24 cellular contexts compared by ENCODE assay signal in genomic region chr3:128222771-128223386, GRCh38.
DNase-seq lines count a peak whose midpoint lies in the region; ATAC-seq and TF ChIP-seq lines count a peak whose summit lies in the region.
"Had no signal": no experiment of that assay in that cellular context is flagged by ENCODE, and none has a peak within 500 bp of the region (broad histone marks: within the 10 kb centered on the region; RNA-seq: fewer than 3 reads in every experiment).

No MANE protein-coding gene starts in this region.

- H3K79me2 ChIP-seq in Karpas-422 (ENCODE audit: low read length): peaks cover 24% of the 10 kb centered on the region
- no peaks in the 10 kb centered on the region for H3K79me2 ChIP-seq in hepatocyte

- 0 out of 2 replicates have a peak, but pooled peaks have one; percentile 15 for TF ChIP-seq CTCF in BE2C (IDR thresholded peaks at IDR 0.05; ENCODE audit: low read depth, low read length)
- TF ChIP-seq CTCF in hepatocyte (IDR thresholded peaks at IDR 0.05; ENCODE audit: poor library complexity): no peak

- ATAC-seq in esophagus mucosa (peak; percentile 37), left lobe of liver (no peak)
- ATAC-seq: A549; activated naive CD8-positive, alpha-beta T cell treated with anti-CD3 and anti-CD28 coated beads, Interleukin-2, amount 50 U/mL, for 24 hours; left lung; upper lobe of right lung had no signal

- no peak overlapping the region for H3K4me3 ChIP-seq in BE2C (ENCODE audit: low read depth, low read length)
- no peak overlapping the region for H3K4me3 ChIP-seq in Karpas-422 (ENCODE audit: low read length)
- no peak overlapping the region for H3K4me3 ChIP-seq in effector memory CD4-positive, alpha-beta T cell (ENCODE audit: insufficient read depth, low read depth, low read length, poor library complexity, severe bottlenecking)
- no peak overlapping the region for H3K4me3 ChIP-seq in hepatocyte
- H3K4me3 ChIP-seq: A549, left lung, smooth muscle cell, upper lobe of right lung had no signal

- DNase-seq in BE2C (no peak), Karpas-422 (peak; percentile 50), RPMI7951 (ENCODE audit: low read depth) (peak; percentile 69), left lobe of liver (ENCODE audit: low spot score) (no peak), SK-N-DZ (ENCODE audit: low spot score) (no peak), hepatocyte (ENCODE audit: low spot score) (no peak)
- no peak for DNase-seq in effector memory CD4-positive, alpha-beta T cell
- DNase-seq: activated naive CD4-positive, alpha-beta T cell; activated naive CD8-positive, alpha-beta T cell treated with anti-CD3 and anti-CD28 coated beads, Interleukin-2, amount 50 U/mL, for 24 hours; activated T-cell treated with anti-CD3 and anti-CD28 coated beads, Interleukin-2, amount 50 U/mL, for 24 hours; CD4-positive, alpha-beta memory T cell; cortex of kidney; HCEC 1CT; hypothalamus; left lung; mesendoderm; NCI-H1048; NCI-H446 treated with DMSO at 0.1 percent for 48 hours; SK-N-SH; stimulated activated naive CD4-positive, alpha-beta T cell; upper lobe of right lung had no signal

- no peak overlapping the region for H3K9ac ChIP-seq in Karpas-422 (ENCODE audit: low read length)
- H3K9ac ChIP-seq: SK-N-SH had no signal

- H3K9me2 ChIP-seq in Karpas-422 (replicated peaks; ENCODE audit: insufficient read depth, low read length) (no peaks in the 10 kb centered on the region), hepatocyte (replicated peaks; ENCODE audit: insufficient read depth) (no peaks in the 10 kb centered on the region)
- H3K9me2 ChIP-seq: SK-N-SH had no signal

- peaks cover 8% of the 10 kb centered on the region; the same call in 1 of the 2 replicates for H3K9me3 ChIP-seq in BE2C
- H3K9me3 ChIP-seq in Karpas-422 (ENCODE audit: low read length): peaks cover 11% of the 10 kb centered on the region; the same call in 1 of the 2 replicates
- H3K9me3 ChIP-seq in effector memory CD4-positive, alpha-beta T cell (ENCODE audit: control insufficient read depth, low read length): peaks cover 9% of the 10 kb centered on the region
- H3K9me3 ChIP-seq in hepatocyte (ENCODE audit: low read depth): no peaks in the 10 kb centered on the region
- H3K9me3 ChIP-seq: SK-N-SH had no signal

- H3K27ac ChIP-seq in Karpas-422 (ENCODE audit: low read length): no peak overlapping the region
- no peak overlapping the region for H3K27ac ChIP-seq in effector memory CD4-positive, alpha-beta T cell (ENCODE audit: insufficient read depth, low read length, poor library complexity, severe bottlenecking)
- no peak overlapping the region for H3K27ac ChIP-seq in hepatocyte
- H3K27ac ChIP-seq: A549, left lung, upper lobe of right lung had no signal

- no peak overlapping the region for H3K4me2 ChIP-seq in Karpas-422 (ENCODE audit: low read depth, low read length, poor library complexity, severe bottlenecking)
- H3K4me2 ChIP-seq in hepatocyte: no peak overlapping the region
- H3K4me2 ChIP-seq: A549, SK-N-SH, smooth muscle cell had no signal

- H3K4me1 ChIP-seq in BE2C (peaks cover 6% of the 10 kb centered on the region), Karpas-422 (ENCODE audit: low read length) (peaks cover under 1% of the 10 kb centered on the region; the same call in 1 of the 2 replicates), hepatocyte (ENCODE audit: insufficient read depth) (peaks cover 9% of the 10 kb centered on the region)
- H3K4me1 ChIP-seq in effector memory CD4-positive, alpha-beta T cell (ENCODE audit: control insufficient read depth, insufficient read depth, low read length, poor library complexity, severe bottlenecking): no peaks in the 10 kb centered on the region

- no peak overlapping the region for H2AFZ ChIP-seq in Karpas-422 (ENCODE audit: low read length)
- H2AFZ ChIP-seq in hepatocyte: no peak overlapping the region

- H3K36me3 ChIP-seq in BE2C: no peaks in the 10 kb centered on the region
- H3K36me3 ChIP-seq in Karpas-422 (ENCODE audit: insufficient read depth, low read length): peaks cover 3% of the 10 kb centered on the region; the same call in 1 of the 2 replicates
- H3K36me3 ChIP-seq in effector memory CD4-positive, alpha-beta T cell (ENCODE audit: control insufficient read depth, insufficient read depth, low read length): no peaks in the 10 kb centered on the region
- no peaks in the 10 kb centered on the region for H3K36me3 ChIP-seq in hepatocyte (replicated peaks; ENCODE audit: insufficient read depth, low read depth)
- H3K36me3 ChIP-seq: left lung, upper lobe of right lung had no signal

- H3K27me3 ChIP-seq in BE2C (no peaks in the 10 kb centered on the region), Karpas-422 (ENCODE audit: low read length) (no peaks in the 10 kb centered on the region), hepatocyte (no peaks in the 10 kb centered on the region)
- H3K27me3 ChIP-seq in effector memory CD4-positive, alpha-beta T cell (replicated peaks; ENCODE audit: control insufficient read depth, insufficient read depth, low read length, poor library complexity, severe bottlenecking): no peaks in the 10 kb centered on the region
- H3K27me3 ChIP-seq: left lung, upper lobe of right lung had no signal

- H4K20me1 ChIP-seq in Karpas-422 (ENCODE audit: insufficient read depth, low read depth, low read length) (peaks cover 8% of the 10 kb centered on the region; the same call in 1 of the 2 replicates), hepatocyte (ENCODE audit: insufficient read depth, poor library complexity, severe bottlenecking) (no peaks in the 10 kb centered on the region)

Comparison
In these comparisons a context has a peak if more than half of its experiments do, and no peak if none do; other contexts are left out.
1. DNase-seq: peak in Karpas-422 (single experiment) and RPMI7951 (single experiment); none in BE2C (single experiment), left lobe of liver (single experiment), effector memory CD4-positive, alpha-beta T cell (0 of 3), SK-N-DZ (single experiment) and hepatocyte (single experiment).